ENCODE assay signal across 16 cellular contexts in genomic region chr2:39724828-39725144, GRCh38. TPM values are rescaled to one million over a fixed set of nuclear protein-coding genes. Genes with fewer than 3 reads are reported as not detected.
"Had no signal": no experiment of that assay in that cellular context is flagged by ENCODE, and none has a peak within 500 bp of the region (broad histone marks: within the 10 kb centered on the region; RNA-seq: fewer than 3 reads in every experiment).

No MANE protein-coding gene starts in this region.

- H3K9me3 ChIP-seq: colonic mucosa, right atrium auricular region, thyroid gland, vagina had no signal

- H3K36me3 Mint-ChIP-seq: activated CD4-positive, alpha-beta memory T cell treated with anti-CD3 and anti-CD28 coated beads for 36 hours; activated naive CD8-positive, alpha-beta T cell had no signal

- DNase-seq: activated CD4-positive, alpha-beta memory T cell treated with anti-CD3 and anti-CD28 coated beads for 36 hours; activated CD4-positive, alpha-beta T cell treated with anti-CD3 and anti-CD28 coated beads for 1 hour; activated gamma-delta T cell; activated T-cell treated with anti-CD3 and anti-CD28 coated beads, Interleukin-2, amount 50 U/mL, for 4 hours; colonic mucosa; effector CD8-positive, alpha-beta T cell; hypothalamus; immature natural killer cell; small intestine; thyroid gland had no signal

- H3K4me3 Mint-ChIP-seq: activated CD4-positive, alpha-beta memory T cell treated with anti-CD3 and anti-CD28 coated beads for 36 hours; activated naive CD8-positive, alpha-beta T cell; activated T-cell treated with anti-CD3 and anti-CD28 coated beads, Interleukin-2, amount 50 U/mL, for 4 hours; immature natural killer cell; neural crest cell had no signal

- H3K4me1 ChIP-seq: colonic mucosa, parathyroid adenoma, vagina had no signal

- H3K27ac ChIP-seq: colonic mucosa, parathyroid adenoma, right atrium auricular region, vagina had no signal

- H2AFZ ChIP-seq: parathyroid adenoma had no signal

- H3K27me3 ChIP-seq: colonic mucosa, right atrium auricular region, thyroid gland, vagina had no signal

- H3K79me2 ChIP-seq: parathyroid adenoma had no signal

- ATAC-seq: activated T-cell treated with anti-CD3 and anti-CD28 coated beads, Interleukin-2, amount 50 U/mL, for 4 hours; left lobe of liver had no signal

- H3K36me3 ChIP-seq: colonic mucosa, right atrium auricular region, thyroid gland, vagina had no signal

- H3K4me1 Mint-ChIP-seq: immature natural killer cell had no signal

- H3K9me3 Mint-ChIP-seq: activated CD4-positive, alpha-beta memory T cell treated with anti-CD3 and anti-CD28 coated beads for 36 hours; activated T-cell treated with anti-CD3 and anti-CD28 coated beads, Interleukin-2, amount 50 U/mL, for 4 hours; immature natural killer cell had no signal

- H3K4me3 ChIP-seq: colonic mucosa, right atrium auricular region, thyroid gland, vagina had no signal

- H3K27ac Mint-ChIP-seq: activated CD4-positive, alpha-beta memory T cell treated with anti-CD3 and anti-CD28 coated beads for 36 hours; activated naive CD8-positive, alpha-beta T cell; immature natural killer cell had no signal

- H3K9ac ChIP-seq: parathyroid adenoma had no signal

RNA-seq across cellular contexts. Expression of gene TMEM178A, which starts 59.1 kb away (rescaled TPM):
- total RNA-seq: activated T-cell treated with anti-CD3 and anti-CD28 coated beads, Interleukin-2, amount 50 U/mL, for 4 hours had no signal
- polyA plus RNA-seq: immature natural killer cell had no signal
